Comparison of ENCODE assay signal across 8 cellular contexts in the genomic region with DNA sequence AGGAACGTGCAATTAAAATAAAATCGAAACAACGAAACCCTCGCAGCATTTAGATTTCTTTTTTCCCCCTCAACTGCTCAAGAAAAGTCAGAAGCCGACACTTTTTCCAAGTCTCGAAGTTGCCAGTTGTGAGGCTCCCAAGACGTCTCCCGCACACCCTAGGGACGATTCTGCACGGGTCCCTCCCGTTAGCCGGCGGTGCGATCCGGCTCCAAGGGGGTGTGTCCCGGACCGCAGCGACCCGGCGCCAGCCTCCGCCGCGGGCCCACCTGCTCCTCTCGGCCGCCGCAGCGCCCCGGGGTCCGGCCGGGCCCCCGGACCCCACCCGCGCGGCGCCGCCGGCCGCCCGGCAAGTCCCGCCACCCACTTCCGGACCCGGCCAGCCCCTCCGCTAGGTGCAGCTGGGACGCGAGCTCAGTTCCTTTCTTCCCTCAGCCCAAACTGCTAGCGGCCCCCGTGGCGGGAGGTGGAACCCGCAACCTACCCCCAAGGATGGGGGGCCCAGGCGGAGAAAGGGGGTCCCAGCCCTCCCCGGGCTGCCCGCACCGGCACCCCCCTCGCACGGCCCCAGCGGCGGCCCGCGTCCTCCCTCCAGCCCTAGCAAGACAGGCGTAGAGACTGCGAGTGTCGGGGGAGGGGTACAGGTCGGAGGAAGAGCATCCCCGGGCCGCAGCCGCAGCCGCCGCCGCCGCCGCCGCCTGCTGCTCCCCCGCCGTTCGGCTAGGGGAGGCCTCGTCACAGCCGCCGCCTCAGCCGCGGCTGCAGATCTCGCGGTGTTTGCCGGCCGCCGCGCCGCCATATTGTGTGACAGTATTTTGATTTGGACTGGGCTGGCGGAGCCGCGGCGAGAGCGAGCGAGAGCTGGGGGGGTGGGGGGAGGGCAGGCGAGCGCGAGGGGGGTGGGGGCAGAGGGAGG. TPM values are rescaled to one million over a fixed set of nuclear protein-coding genes. Genes with fewer than 3 reads are reported as not detected.
DNase-seq lines count a peak whose midpoint lies in the region; ATAC-seq and TF ChIP-seq lines count a peak whose summit lies in the region.

No MANE protein-coding gene starts in this region.

- H3K36me3 ChIP-seq in OCI-LY3 (replicated peaks; ENCODE audit: low read depth, low read length) (no peaks in the 10 kb centered on the region), esophagus (ENCODE audit: control insufficient read depth in 2 of 2, insufficient read depth in 2 of 2, low read length in 1 of 2) (no peaks in the 10 kb centered on the region), muscle layer of colon (ENCODE audit: insufficient read depth, low read length) (no peaks in the 10 kb centered on the region)

- peak; percentile 75 for ATAC-seq in GM21515 (IDR thresholded peaks at IDR 0.05; ENCODE audit: unreplicated experiment)

- H2AFZ ChIP-seq in OCI-LY3 (ENCODE audit: low read depth, low read length) = no peak overlapping the region

- peak overlapping the region; percentile 99 for H3K4me3 ChIP-seq in OCI-LY3 (ENCODE audit: low read length)
- peak overlapping the region; percentile 89 to 100 for H3K4me3 ChIP-seq in esophagus (ENCODE audit: low read depth in 1 of 2, low read length in 2 of 2)
- H3K4me3 ChIP-seq in muscle layer of colon (ENCODE audit: low read depth in 1 of 2, low read length in 2 of 2) = peak overlapping the region; percentile 65 to 92

- no peaks in the 10 kb centered on the region for H3K9me3 ChIP-seq in OCI-LY3 (ENCODE audit: insufficient read depth, low read length)
- no peaks in the 10 kb centered on the region for H3K9me3 ChIP-seq in esophagus (ENCODE audit: control insufficient read depth in 2 of 2, insufficient read depth in 1 of 2, low read depth in 1 of 2, low read length in 1 of 2)
- no peaks in the 10 kb centered on the region for H3K9me3 ChIP-seq in muscle layer of colon (ENCODE audit: low read length)

- H3K27ac ChIP-seq in OCI-LY3 (ENCODE audit: low read length) = peak overlapping the region; percentile 99
- H3K27ac ChIP-seq in esophagus (ENCODE audit: low read depth in 2 of 2, low read length in 1 of 2) = peak overlapping the region; percentile 96
- H3K27ac ChIP-seq in muscle layer of colon (ENCODE audit: low read depth, low read length) = peak overlapping the region; percentile 95

- 0 to 1% methylated on average over 70 to 94 of the region's 96 CpGs for WGBS in esophagus, 2 donors

- peak overlapping the region; percentile 70 for H3K4me2 ChIP-seq in OCI-LY3 (ENCODE audit: low read length)

- H3K79me2 ChIP-seq in OCI-LY3 (ENCODE audit: low read length) = peaks cover 64% of the 10 kb centered on the region

- TF ChIP-seq CTCF in OCI-LY3 (IDR thresholded peaks at IDR 0.05; ENCODE audit: low read depth, low read length) = no peak

- H3K4me1 ChIP-seq in OCI-LY3 (ENCODE audit: low read length) (peaks cover 25% of the 10 kb centered on the region), esophagus (ENCODE audit: control insufficient read depth in 2 of 2, insufficient read depth in 2 of 2, low read length in 1 of 2) (no peaks in the 10 kb centered on the region), muscle layer of colon (ENCODE audit: insufficient read depth, low read length) (peaks cover 9% of the 10 kb centered on the region)

- H3K27me3 ChIP-seq in OCI-LY3 (ENCODE audit: low read depth, low read length) (no peaks in the 10 kb centered on the region), esophagus (ENCODE audit: control insufficient read depth in 1 of 2, insufficient read depth in 2 of 2, low read length in 2 of 2) (no peaks in the 10 kb centered on the region), muscle layer of colon (ENCODE audit: control insufficient read depth in 1 of 2, insufficient read depth in 2 of 2, low read length in 2 of 2) (no peaks in the 10 kb centered on the region)

- peak; percentile 73 for DNase-seq in DMS114 treated with DMSO at 0.1 percent for 48 hours (lab: John Stamatoyannopoulos, UW; ENCODE audit: unreplicated experiment)
- peak; percentile 85 for DNase-seq in HuH-7 (ENCODE audit: low spot score)
- DNase-seq in activated T-cell treated with anti-CD3 and anti-CD28 coated beads, Interleukin-2, amount 50 U/mL, for 1 hour = peak; percentile 88
- DNase-seq in stimulated activated CD8-positive, alpha-beta memory T cell treated with anti-CD3 and anti-CD28 coated beads, Interleukin-7, amount 100 ng/mL, for 1 hour (ENCODE audit: low read depth in 2 of 2) = peak; percentile 73 to 77

- peaks cover 29% of the 10 kb centered on the region for H4K20me1 ChIP-seq in OCI-LY3 (ENCODE audit: insufficient read depth, low read length)

- H3K9ac ChIP-seq in OCI-LY3 (ENCODE audit: low read length) = peak overlapping the region; percentile 99
- H3K9ac ChIP-seq in muscle layer of colon (ENCODE audit: low read length) = peak overlapping the region; percentile 53

RNA-seq across cellular contexts. Expression of gene TAB2, which starts 0.5 kb away (rescaled TPM):
- polyA plus RNA-seq in esophagus = 10 to 100 TPM; 18.5 to 18.6 TPM

Comparison
In these comparisons a context has a peak if more than half of its experiments do, and no peak if none do; other contexts are left out.
1. Peak in every context shown above with its lines: DNase-seq, ATAC-seq, H3K4me3 ChIP-seq and H3K27ac ChIP-seq.